ENCODE assay signal across 8 cellular contexts in genomic region chr5:37379100-37379628, GRCh38. TPM values are rescaled to one million over a fixed set of nuclear protein-coding genes. Genes with fewer than 3 reads are reported as not detected.
DNase-seq lines count a peak whose midpoint lies in the region; ATAC-seq and TF ChIP-seq lines count a peak whose summit lies in the region.
"Not testable (repeated sequence)": the region's sequence is repeated elsewhere in the genome, so short reads cannot be mapped to it uniquely, and the experiment has no call there.

TSS of gene WDR70 (plus strand) at chr5:37379318. CDS start at chr5:37379368, 50 bp downstream.

- peak; percentile 72 to 79 (median 76) for DNase-seq in CD4-positive, alpha-beta memory T cell
- DNase-seq in NCI-H82 treated with DMSO at 0.1 percent for 48 hours (lab: John Stamatoyannopoulos, UW; ENCODE audit: unreplicated experiment) (peak; percentile 49), lung (ENCODE audit: low spot score) (peak; percentile 87)
- peak; percentile 84 for DNase-seq in activated CD4-positive, alpha-beta memory T cell treated with anti-CD3 and anti-CD28 coated beads, Interleukin-2, amount 10 ng/mL, durations not matched to agents 7 days and 5 days
- DNase-seq in stimulated activated CD4-positive, alpha-beta T cell treated with anti-CD3 and anti-CD28 coated beads, TNF-alpha, amount 100 ng/mL, for 4 hours (ENCODE audit: low read depth in 3 of 3), result peak; percentile 54 to 67 (median 64)

- peaks cover 4 to 18% of the 10 kb centered on the region in 2 donors for H3K36me3 Mint-ChIP-seq in CD4-positive, alpha-beta memory T cell
- H3K36me3 Mint-ChIP-seq in activated CD4-positive, alpha-beta memory T cell treated with anti-CD3 and anti-CD28 coated beads, Interleukin-2, amount 10 ng/mL, durations not matched to agents 7 days and 5 days (ENCODE audit: low read depth), result peaks cover 10% of the 10 kb centered on the region

- peak within 1 kb of the TSS; percentile 92 to 97 (median 94) for H3K4me3 Mint-ChIP-seq in CD4-positive, alpha-beta memory T cell
- H3K4me3 Mint-ChIP-seq in activated CD4-positive, alpha-beta memory T cell treated with anti-CD3 and anti-CD28 coated beads, Interleukin-2, amount 10 ng/mL, durations not matched to agents 7 days and 5 days, result peak within 1 kb of the TSS; percentile 95

- H3K9me3 Mint-ChIP-seq in CD4-positive, alpha-beta memory T cell; activated CD4-positive, alpha-beta memory T cell treated with anti-CD3 and anti-CD28 coated beads, Interleukin-2, amount 10 ng/mL, durations not matched to agents 7 days and 5 days: not testable (repeated sequence)

- H3K4me1 ChIP-seq in CD4-positive, alpha-beta memory T cell (ENCODE audit: insufficient read depth, low read length), result peaks cover 10% of the 10 kb centered on the region
- H3K4me1 ChIP-seq in ectodermal cell (ENCODE audit: control insufficient read depth, insufficient read depth, low read length); lung (ENCODE audit: control insufficient read depth in 2 of 2, insufficient read depth in 2 of 2, low read length in 2 of 2): not testable (repeated sequence)

- H3K27me3 Mint-ChIP-seq in CD4-positive, alpha-beta memory T cell; activated CD4-positive, alpha-beta memory T cell treated with anti-CD3 and anti-CD28 coated beads, Interleukin-2, amount 10 ng/mL, durations not matched to agents 7 days and 5 days: not testable (repeated sequence)

- H3K4me3 ChIP-seq in CD4-positive, alpha-beta memory T cell (ENCODE audit: low read length in 2 of 2), result peak within 1 kb of the TSS; percentile 24 to 70
- peak within 1 kb of the TSS; percentile 77 for H3K4me3 ChIP-seq in ectodermal cell (ENCODE audit: insufficient read depth, low read depth, low read length)
- H3K4me3 ChIP-seq in lung, result peak within 1 kb of the TSS; percentile 71

- not testable (repeated sequence) for H3K27me3 ChIP-seq in CD4-positive, alpha-beta memory T cell (ENCODE audit: insufficient read depth, low read length); lung (ENCODE audit: control insufficient read depth, insufficient read depth)
- peaks cover 15% of the 10 kb centered on the region for H3K27me3 ChIP-seq in ectodermal cell (ENCODE audit: control insufficient read depth, insufficient read depth, low read length, poor library complexity, severe bottlenecking)

- WGBS in ectodermal cell, 2 experiments, result 0 to 1% methylated on average over 39 of the region's 39 CpGs
- 0 to 1% methylated on average over 27 to 39 of the region's 39 CpGs for WGBS in lung, 2 donors

- peaks cover 5 to 24% (median 13%) of the 10 kb centered on the region in 4 donors for H3K4me1 Mint-ChIP-seq in CD4-positive, alpha-beta memory T cell
- H3K4me1 Mint-ChIP-seq in activated CD4-positive, alpha-beta memory T cell treated with anti-CD3 and anti-CD28 coated beads, Interleukin-2, amount 10 ng/mL, durations not matched to agents 7 days and 5 days, result peaks cover 18% of the 10 kb centered on the region

- TF ChIP-seq CTCF in lung (IDR thresholded peaks at IDR 0.05; ENCODE audit: control extremely low read depth, extremely low read depth), result peak; percentile 67

- not testable (repeated sequence) for H3K36me3 ChIP-seq in CD4-positive, alpha-beta memory T cell (ENCODE audit: insufficient read depth, low read length); ectodermal cell (ENCODE audit: control insufficient read depth, insufficient read depth, low read length); lung (ENCODE audit: control insufficient read depth in 2 of 2, insufficient read depth in 2 of 2, low read length in 2 of 2)

- H3K27ac ChIP-seq in CD4-positive, alpha-beta memory T cell (ENCODE audit: low read depth, low read length), result peak within 1 kb of the TSS; percentile 63
- H3K27ac ChIP-seq in ectodermal cell (ENCODE audit: insufficient read depth, low read depth, low read length, poor library complexity, severe bottlenecking); lung (ENCODE audit: low read depth in 1 of 2, low read length in 1 of 2): not testable (repeated sequence)

- POLR2A ChIA-PET in CD4-positive, alpha-beta memory T cell (lab: Charles Lee; ENCODE audit: partially characterized antibody), result interaction anchor here (0.6 to 2.0 kb wide), 3 partner anchors 9 to 1542 kb away, joined by 3 to 32 read pairs (median 5); partner anchors contain the start of gene NUP155
- POLR2A ChIA-PET in activated CD4-positive, alpha-beta memory T cell treated with anti-CD3 and anti-CD28 coated beads, Interleukin-2, amount 10 ng/mL, durations not matched to agents 7 days and 5 days (lab: Charles Lee), result interaction anchor here (0.7 to 2.0 kb wide), 4 partner anchors 8 to 319 kb away, joined by 3 to 36 read pairs (median 3); partner anchors contain the start of gene NUP155

- peak within 1 kb of the TSS; percentile 81 to 93 (median 85) for H3K27ac Mint-ChIP-seq in CD4-positive, alpha-beta memory T cell
- peak within 1 kb of the TSS; percentile 72 for H3K27ac Mint-ChIP-seq in activated CD4-positive, alpha-beta memory T cell treated with anti-CD3 and anti-CD28 coated beads, Interleukin-2, amount 10 ng/mL, durations not matched to agents 7 days and 5 days

- not testable (repeated sequence) for H3K9me3 ChIP-seq in CD4-positive, alpha-beta memory T cell (ENCODE audit: control insufficient read depth in 1 of 2, low read length in 2 of 2); ectodermal cell (ENCODE audit: control insufficient read depth, low read length); lung (ENCODE audit: control insufficient read depth in 2 of 2, insufficient read depth in 1 of 2, low read length in 1 of 2)

- CTCF ChIA-PET in CD4-positive, alpha-beta memory T cell (lab: Charles Lee; ENCODE audit: partially characterized antibody), result interaction anchor here (0.6 to 4.1 kb wide), 16 partner anchors 9 to 1686 kb away, joined by 3 to 49 read pairs (median 3); partner anchors contain the start of genes LMBRD2 and NUP155
- CTCF ChIA-PET in activated CD4-positive, alpha-beta memory T cell treated with anti-CD3 and anti-CD28 coated beads, Interleukin-2, amount 10 ng/mL, durations not matched to agents 7 days and 5 days (lab: Charles Lee), result interaction anchor here (0.7 to 2.9 kb wide), 16 partner anchors 8 to 1793 kb away, joined by 3 to 45 read pairs (median 4); partner anchors contain the start of genes CPLANE1 and NUP155

- ATAC-seq in GM19438 (IDR thresholded peaks at IDR 0.05; ENCODE audit: low read depth, unreplicated experiment), result peak; percentile 98
- ATAC-seq in HG03575 (IDR thresholded peaks at IDR 0.05; ENCODE audit: extremely low read depth, insufficient number of reproducible peaks, low FRiP score, unreplicated experiment), result peak; percentile 85
- peak; percentile 99 for ATAC-seq in lung (ENCODE audit: insufficient read depth, low FRiP score)

- intact Hi-C loops in CD4-positive, alpha-beta memory T cell (cut with micrococcal nuclease), result loop anchor here (1.0 to 2.0 kb wide), 2 partner anchors 8 to 1226 kb away; partner anchors contain the start of genes NUP155 and SKP2

RNA-seq across cellular contexts. Expression of gene WDR70, which starts in this region (rescaled TPM):
- total RNA-seq in CD4-positive, alpha-beta memory T cell, result 10 to 100 TPM; 36.0 to 43.2 TPM
- polyA plus RNA-seq in CD4-positive, alpha-beta memory T cell, result 10 to 100 TPM; 23.5 to 23.7 TPM
- total RNA-seq in activated CD4-positive, alpha-beta memory T cell treated with anti-CD3 and anti-CD28 coated beads, Interleukin-2, amount 10 ng/mL, durations not matched to agents 7 days and 5 days, result 10 to 100 TPM; 25.7 to 26.9 TPM
- 50.2 TPM for polyA plus RNA-seq in ectodermal cell (2013, experiment 1 of 4)
- 47.8 TPM for polyA plus RNA-seq in ectodermal cell (2013, experiment 2 of 4)
- 30.4 TPM for polyA plus RNA-seq in ectodermal cell (2013, experiment 3 of 4)
- polyA plus RNA-seq in ectodermal cell (2013, experiment 4 of 4), result 34.6 TPM
- 10 to 100 TPM; 27.1 to 57.8 TPM for total RNA-seq in lung
- 10 to 100 TPM; 11.0 to 25.3 TPM for polyA plus RNA-seq in lung
